In genomic region chr17:46842835-46843234, GRCh38 we compare ENCODE assay signal across 9 cellular contexts. TPM values are rescaled to one million over a fixed set of nuclear protein-coding genes. Genes with fewer than 3 reads are reported as not detected.
DNase-seq lines count a peak whose midpoint lies in the region; ATAC-seq and TF ChIP-seq lines count a peak whose summit lies in the region.
"Had no signal": no experiment of that assay in that cellular context is flagged by ENCODE, and none has a peak within 500 bp of the region (broad histone marks: within the 10 kb centered on the region; RNA-seq: fewer than 3 reads in every experiment).

No MANE protein-coding gene starts in this region.

- peaks cover 46 to 73% of the 10 kb centered on the region in 2 donors for H3K27me3 Mint-ChIP-seq in stimulated activated naive B cell treated with anti-CD40 and anti-IgM and Interleukin-4, amounts not matched to agents 10 μg/mL and 1 μg/mL and 100 μg/mL, for 72 hours
- H3K27me3 Mint-ChIP-seq in activated CD8-positive, alpha-beta memory T cell treated with anti-CD3 and anti-CD28 coated beads, Interleukin-2, amount 10 ng/mL, durations not matched to agents 7 days and 5 days: peaks cover 46% of the 10 kb centered on the region

- H3K4me1 ChIP-seq in SK-N-SH (ENCODE audit: control insufficient read depth in 1 of 2, insufficient read depth in 2 of 2, low read depth in 1 of 2, low read length in 1 of 2): peaks cover 0 to 3% of the 10 kb centered on the region in 2 experiments; a peak in 1 of 4 replicates

- no peak overlapping the region for H3K27ac ChIP-seq in SK-N-SH (ENCODE audit: low read depth in 2 of 2, low read length in 1 of 2)

- H3K9me2 ChIP-seq in SK-N-SH: no peaks in the 10 kb centered on the region

- H3K27ac Mint-ChIP-seq in stimulated activated naive B cell treated with anti-CD40 and anti-IgM and Interleukin-4, amounts not matched to agents 10 μg/mL and 1 μg/mL and 100 μg/mL, for 72 hours: peak overlapping the region; percentile 10
- H3K27ac Mint-ChIP-seq in activated CD8-positive, alpha-beta memory T cell treated with anti-CD3 and anti-CD28 coated beads, Interleukin-2, amount 10 ng/mL, durations not matched to agents 7 days and 5 days: no peak overlapping the region
- H3K27ac Mint-ChIP-seq: activated T-cell treated with anti-CD3 and anti-CD28 coated beads, Interleukin-2, amount 50 U/mL, for 72 hours had no signal

- peaks cover 23% of the 10 kb centered on the region; the same call in 1 of the 2 replicates for H3K27me3 ChIP-seq in SK-N-SH (ENCODE audit: insufficient read depth)

- H3K4me3 Mint-ChIP-seq in stimulated activated naive B cell treated with anti-CD40 and anti-IgM and Interleukin-4, amounts not matched to agents 10 μg/mL and 1 μg/mL and 100 μg/mL, for 72 hours: no peak overlapping the region
- H3K4me3 Mint-ChIP-seq in activated CD8-positive, alpha-beta memory T cell treated with anti-CD3 and anti-CD28 coated beads, Interleukin-2, amount 10 ng/mL, durations not matched to agents 7 days and 5 days: no peak overlapping the region
- H3K4me3 Mint-ChIP-seq: activated T-cell treated with anti-CD3 and anti-CD28 coated beads, Interleukin-2, amount 50 U/mL, for 72 hours had no signal

- peaks cover 8 to 15% of the 10 kb centered on the region in 2 donors for H3K9me3 Mint-ChIP-seq in stimulated activated naive B cell treated with anti-CD40 and anti-IgM and Interleukin-4, amounts not matched to agents 10 μg/mL and 1 μg/mL and 100 μg/mL, for 72 hours
- H3K9me3 Mint-ChIP-seq in activated CD8-positive, alpha-beta memory T cell treated with anti-CD3 and anti-CD28 coated beads, Interleukin-2, amount 10 ng/mL, durations not matched to agents 7 days and 5 days (ENCODE audit: low read depth): peaks cover 8% of the 10 kb centered on the region

- no peaks in the 10 kb centered on the region for H3F3A ChIP-seq in SK-N-SH (replicated peaks; ENCODE audit: insufficient read depth)

- CTCF ChIA-PET in SK-N-SH (lab: Yijun Ruan, JAX): interaction anchor here (0.6 to 10.1 kb wide), 43 partner anchors 8 to 815 kb away, joined by 3 to 210 read pairs (median 8); partner anchors contain the start of gene WNT9B
- CTCF ChIA-PET in activated CD8-positive, alpha-beta memory T cell treated with anti-CD3 and anti-CD28 coated beads, Interleukin-2, amount 10 ng/mL, durations not matched to agents 7 days and 5 days (lab: Charles Lee): interaction anchor here (0.7 to 3.3 kb wide), 11 partner anchors 10 to 160 kb away, joined by 3 to 22 read pairs (median 3); no protein-coding TSS in a partner anchor

- no peak overlapping the region for H3K9ac ChIP-seq in SK-N-SH

- H3K36me3 ChIP-seq in SK-N-SH (replicated peaks in 1 of 2; ENCODE audit: control insufficient read depth in 1 of 2, insufficient read depth in 2 of 2, low read length in 1 of 2): no peaks in the 10 kb centered on the region

- H3K4me1 Mint-ChIP-seq in stimulated activated naive B cell treated with anti-CD40 and anti-IgM and Interleukin-4, amounts not matched to agents 10 μg/mL and 1 μg/mL and 100 μg/mL, for 72 hours: peaks cover 0 to 3% of the 10 kb centered on the region in 2 donors
- H3K4me1 Mint-ChIP-seq in activated CD8-positive, alpha-beta memory T cell treated with anti-CD3 and anti-CD28 coated beads, Interleukin-2, amount 10 ng/mL, durations not matched to agents 7 days and 5 days: peaks cover 3% of the 10 kb centered on the region

- TF ChIP-seq EP300 in SK-N-SH (IDR thresholded peaks at IDR 0.05; ENCODE audit: borderline replicate concordance in 1 of 2, low read depth in 1 of 2, low read length in 1 of 2): no peak

- no peak for TF ChIP-seq RAD21 in SK-N-SH (IDR thresholded peaks at IDR 0.05; ENCODE audit: low read length)

- no peak overlapping the region for H3K4me2 ChIP-seq in SK-N-SH

- H4K20me1 ChIP-seq in SK-N-SH (ENCODE audit: insufficient read depth): no peaks in the 10 kb centered on the region

- POLR2A ChIA-PET in SK-N-SH (lab: Yijun Ruan, JAX): no interaction called here

- no peak for ATAC-seq in SK-N-SH treated with all-trans-retinoic acid at 6 μM for 48 hours
- ATAC-seq in stimulated activated naive B cell treated with anti-CD40 and anti-IgM and Interleukin-4, amounts not matched to agents 10 μg/mL and 1 μg/mL and 100 μg/mL, for 72 hours (replicated peaks): no peak
- ATAC-seq in activated CD8-positive, alpha-beta memory T cell treated with anti-CD3 and anti-CD28 coated beads, Interleukin-2, amount 10 ng/mL, durations not matched to agents 7 days and 5 days: no peak
- ATAC-seq: activated T-cell treated with anti-CD3 and anti-CD28 coated beads, Interleukin-2, amount 50 U/mL, for 72 hours had no signal

- H2AFZ ChIP-seq in SK-N-SH (ENCODE audit: low read depth): no peak overlapping the region

- no peaks in the 10 kb centered on the region for H3K9me3 ChIP-seq in SK-N-SH

- WGBS in SK-N-SH (ENCODE audit: low lambda C conversion rate): 64% methylated on average over 3 of the region's 3 CpGs

- peaks cover 2 to 6% of the 10 kb centered on the region in 2 donors for H3K36me3 Mint-ChIP-seq in stimulated activated naive B cell treated with anti-CD40 and anti-IgM and Interleukin-4, amounts not matched to agents 10 μg/mL and 1 μg/mL and 100 μg/mL, for 72 hours
- peaks cover 4% of the 10 kb centered on the region for H3K36me3 Mint-ChIP-seq in activated CD8-positive, alpha-beta memory T cell treated with anti-CD3 and anti-CD28 coated beads, Interleukin-2, amount 10 ng/mL, durations not matched to agents 7 days and 5 days

- TF ChIP-seq CTCF in SK-N-SH (IDR thresholded peaks at IDR 0.05) (peak; percentile 68), epithelial cell of proximal tubule (conservative IDR thresholded peaks at IDR 0.05; ENCODE audit: low read depth, low read length) (peak; percentile 66)

- H3K79me2 ChIP-seq in SK-N-SH (ENCODE audit: insufficient read depth): no peaks in the 10 kb centered on the region

- H3K4me3 ChIP-seq in SK-N-SH (ENCODE audit: low read depth in 2 of 2, low read length in 1 of 2): no peak overlapping the region
- no peak overlapping the region for H3K4me3 ChIP-seq in epithelial cell of proximal tubule (ENCODE audit: low read depth, low read length)

- DNase-seq in SK-N-SH (no peak), NAMALWA (ENCODE audit: low spot score) (peak; percentile 51), epithelial cell of proximal tubule (ENCODE audit: low read depth) (no peak), NCI-H1105 (lab: John Stamatoyannopoulos, UW) (no peak), GDM1 (lab: John Stamatoyannopoulos, UW) (no peak)
- no peak for DNase-seq in stimulated activated naive B cell treated with anti-CD40 and anti-IgM and Interleukin-4, amounts not matched to agents 10 μg/mL and 1 μg/mL and 100 μg/mL, for 72 hours
- DNase-seq in activated CD8-positive, alpha-beta memory T cell treated with anti-CD3 and anti-CD28 coated beads, Interleukin-2, amount 10 ng/mL, durations not matched to agents 7 days and 5 days: no peak
- DNase-seq: activated T-cell treated with anti-CD3 and anti-CD28 coated beads, Interleukin-2, amount 50 U/mL, for 72 hours had no signal

TF ChIP-seq in SK-N-SH, 30 proteins besides CTCF, POLR2A, EP300 and RAD21:
- no peak for TF ChIP-seq ZBTB33 (IDR thresholded peaks at IDR 0.05; ENCODE audit: borderline replicate concordance, low read depth)
- no peak for TF ChIP-seq FOSL2 (IDR thresholded peaks at IDR 0.05; ENCODE audit: borderline replicate concordance, low read depth)
- TF ChIP-seq SIN3A (IDR thresholded peaks at IDR 0.05; ENCODE audit: borderline replicate concordance, low read depth, low read length): no peak

TF ChIP-seq in SK-N-SH treated with all-trans-retinoic acid at 6 μM for 48 hours, 23 proteins besides CTCF, POLR2A, EP300 and RAD21:
- TF ChIP-seq TSHZ2 (CRISPR knock-in tag; IDR thresholded peaks at IDR 0.05): no peak

RNA-seq across cellular contexts. Expression of gene WNT9B, which starts 8.5 kb away (rescaled TPM):
- polyA plus RNA-seq in SK-N-SH (2012; rRNA removed): not detected in 2 replicates
- not detected in 2 replicates for polyA plus RNA-seq in SK-N-SH (2012; cell fraction: cytosol; rRNA removed)
- not detected in 2 replicates for polyA plus RNA-seq in SK-N-SH (2012; cell fraction: nucleus; rRNA removed)
- 0.14 TPM in 1 of 2 replicates, not detected in the other for total RNA-seq in epithelial cell of proximal tubule
- not detected for total RNA-seq in activated CD8-positive, alpha-beta memory T cell treated with anti-CD3 and anti-CD28 coated beads, Interleukin-2, amount 10 ng/mL, durations not matched to agents 7 days and 5 days
- total RNA-seq: activated T-cell treated with anti-CD3 and anti-CD28 coated beads, Interleukin-2, amount 50 U/mL, for 72 hours had no signal

RNA-seq across cellular contexts. Expression of gene WNT3, which starts 24.3 kb away (rescaled TPM):
- polyA plus RNA-seq in SK-N-SH (2012; rRNA removed): 5.3 and 7.6 TPM in 2 replicates
- 3.7 and 4.9 TPM in 2 replicates for polyA plus RNA-seq in SK-N-SH (2012; cell fraction: cytosol; rRNA removed)
- polyA plus RNA-seq in SK-N-SH (2012; cell fraction: nucleus; rRNA removed): 13.4 and 18.7 TPM in 2 replicates
- 1.6 and 2.3 TPM in 2 replicates for total RNA-seq in epithelial cell of proximal tubule
- not detected for total RNA-seq in activated CD8-positive, alpha-beta memory T cell treated with anti-CD3 and anti-CD28 coated beads, Interleukin-2, amount 10 ng/mL, durations not matched to agents 7 days and 5 days
